ENCODE assay signal across 8 cellular contexts in the genomic region with DNA sequence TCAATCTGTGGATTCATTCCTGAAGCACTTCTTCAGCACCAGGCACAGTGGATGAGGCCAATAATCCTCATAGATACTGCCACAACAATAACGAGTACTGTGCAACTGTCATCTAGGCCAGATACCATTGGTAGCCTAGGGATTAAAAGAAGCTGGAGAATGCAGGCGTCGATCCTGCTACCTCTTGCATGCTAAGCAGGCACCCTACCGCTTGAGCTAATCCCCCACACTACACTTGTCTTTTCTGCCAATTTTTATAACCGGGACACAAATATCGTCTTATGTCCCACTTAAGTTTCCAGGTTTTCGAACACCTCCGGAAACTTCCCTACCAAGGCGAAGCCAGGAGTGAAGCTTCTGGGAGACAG.
DNase-seq lines count a peak whose midpoint lies in the region; ATAC-seq, FAIRE-seq and TF ChIP-seq lines count a peak whose summit lies in the region.
"Not testable (repeated sequence)": the region's sequence is repeated elsewhere in the genome, so short reads cannot be mapped to it uniquely, and the experiment has no call there.

No MANE protein-coding gene starts in this region.

- dilution Hi-C loops in keratinocyte (cut with MboI; ENCODE audit: extremely low pct_ligation_motif_present, low sequenced_read_pairs), result not testable (repeated sequence)

- H3K79me2 ChIP-seq in HCT116 (ENCODE audit: insufficient read depth, low read length); keratinocyte (ENCODE audit: control insufficient read depth, insufficient read depth, low read length): not testable (repeated sequence)

- POLR2A ChIA-PET in HCT116 (lab: Charles Lee), result not testable (repeated sequence)

- H3K4me2 ChIP-seq in HCT116 (ENCODE audit: low read length), result peak overlapping the region; percentile 55
- not testable (repeated sequence) for H3K4me2 ChIP-seq in keratinocyte (ENCODE audit: control insufficient read depth, extremely low read depth, insufficient read depth, low read depth, low read length)

- H3K4me1 ChIP-seq in HCT116 (ENCODE audit: control insufficient read depth in 1 of 2, insufficient read depth in 2 of 2, low read length in 2 of 2); HUES6 (ENCODE audit: control insufficient read depth, insufficient read depth, low read length); esophagus muscularis mucosa; keratinocyte (ENCODE audit: control insufficient read depth, extremely low read depth, insufficient read depth, low read length): not testable (repeated sequence)

- not testable (repeated sequence) for FAIRE-seq in keratinocyte (lab: Jason Lieb, UNC)

- 0 out of 2 replicates have a peak, but pooled peaks have one; percentile 9 for TF ChIP-seq RAD21 in HCT116 (IDR thresholded peaks at IDR 0.05; ENCODE audit: low read depth)

- H3K4me3 ChIP-seq in HCT116 (replicated peaks in 1 of 2; ENCODE audit: low read depth in 1 of 2, low read length in 2 of 2); brain microvascular endothelial cell (ENCODE audit: low read depth, low read length); esophagus muscularis mucosa; keratinocyte (ENCODE audit: control insufficient read depth in 2 of 3, extremely low read depth in 1 of 3, insufficient read depth in 2 of 3, low read depth in 1 of 3, low read length in 3 of 3): not testable (repeated sequence)
- H3K4me3 ChIP-seq in HUES6 (ENCODE audit: low read depth, low read length), result peak overlapping the region; percentile 61; the same call in 1 of the 2 replicates
- H3K4me3 ChIP-seq in SK-N-MC, result peak overlapping the region; percentile 78

- not testable (repeated sequence) for H4K20me1 ChIP-seq in HCT116 (ENCODE audit: insufficient read depth); keratinocyte (ENCODE audit: control insufficient read depth, extremely low read depth, insufficient read depth, low read length)

- intact Hi-C loops in HCT116 (cut with micrococcal nuclease); esophagus muscularis mucosa (cut with DNase I): not testable (repeated sequence)

- peak; percentile 46 for DNase-seq in Daoy (ENCODE audit: low read depth)
- peak; percentile 61 for DNase-seq in HCT116 (ENCODE audit: low read depth, low spot score)
- DNase-seq in SK-N-MC (ENCODE audit: low read depth, low spot score), result not testable (repeated sequence)
- DNase-seq in brain microvascular endothelial cell, result peak; percentile 31
- peak; percentile 39 for DNase-seq in esophagus muscularis mucosa (ENCODE audit: extremely low spot score)
- peak; percentile 42 for DNase-seq in keratinocyte (ENCODE audit: low read depth, low spot score)
- peak; percentile 8 for DNase-seq in retina

- not testable (repeated sequence) for TF ChIP-seq CTCF in HCT116 (IDR thresholded peaks at IDR 0.05 in 2 of 3, conservative IDR thresholded peaks at IDR 0.05 in 1 of 3; ENCODE audit: borderline replicate concordance in 1 of 3, insufficient read depth in 1 of 3, low read depth in 2 of 3, low read length in 2 of 3); brain microvascular endothelial cell (IDR thresholded peaks at IDR 0.05; ENCODE audit: low read depth, low read length, missing control alignments); esophagus muscularis mucosa (IDR thresholded peaks at IDR 0.05); keratinocyte (optimal IDR thresholded peaks at IDR 0.05 in 1 of 3, IDR thresholded peaks at IDR 0.05 in 1 of 3, conservative IDR thresholded peaks at IDR 0.05 in 1 of 3; ENCODE audit: extremely low read depth in 1 of 3, insufficient read depth in 2 of 3, low read length in 3 of 3)

- peak; percentile 96 for ATAC-seq in HCT116

- peak overlapping the region; percentile 61 for H2AFZ ChIP-seq in HCT116 (ENCODE audit: low read depth, low read length, poor library complexity, severe bottlenecking)
- H2AFZ ChIP-seq in keratinocyte (ENCODE audit: control insufficient read depth, low read length), result not testable (repeated sequence)

- not testable (repeated sequence) for TF ChIP-seq POLR2A in HCT116 (IDR thresholded peaks at IDR 0.05; ENCODE audit: borderline replicate concordance, extremely low read depth, insufficient read depth, insufficient read length); esophagus muscularis mucosa (IDR thresholded peaks at IDR 0.05; ENCODE audit: low read depth)

- not testable (repeated sequence) for H3K9me1 ChIP-seq in keratinocyte (ENCODE audit: control insufficient read depth, extremely low read depth, insufficient read depth, low read length)

- RAD21 ChIA-PET in HCT116 (lab: Charles Lee; ENCODE audit: low non-redundant PET in 1 of 2, low total read pairs in 2 of 2, uncharacterized antibody in 2 of 2, unreplicated experiment in 2 of 2), result not testable (repeated sequence)

- in situ Hi-C loops in brain microvascular endothelial cell (cut with HindIII; ENCODE audit: low pct_ligation_motif_present, low sequenced_read_pairs), result not testable (repeated sequence)

- CTCF ChIA-PET in HCT116 (lab: Charles Lee), result not testable (repeated sequence)

- H3K27me3 ChIP-seq in HCT116 (ENCODE audit: insufficient read depth, low read length); keratinocyte (ENCODE audit: control insufficient read depth, extremely low read depth, insufficient read depth, low read length): not testable (repeated sequence)
- H3K27me3 ChIP-seq in HUES6 (ENCODE audit: control insufficient read depth, insufficient read depth, low read length), result peaks cover 27% of the 10 kb centered on the region
- peaks cover 10% of the 10 kb centered on the region for H3K27me3 ChIP-seq in brain microvascular endothelial cell (replicated peaks)
- peaks cover 0 to 59% (median 9%) of the 10 kb centered on the region in 4 donors for H3K27me3 ChIP-seq in esophagus muscularis mucosa

- WGBS in esophagus muscularis mucosa, result no CpG with 5 or more reads among the region's 9 CpGs

- TF ChIP-seq EP300 in esophagus muscularis mucosa (IDR thresholded peaks at IDR 0.05), result not testable (repeated sequence)

- H3K9me2 ChIP-seq in HCT116 (ENCODE audit: insufficient read depth), result not testable (repeated sequence)

- not testable (repeated sequence) for H3K9me3 ChIP-seq in HCT116 (ENCODE audit: control insufficient read depth in 1 of 2, insufficient read depth in 1 of 2, low read depth in 1 of 2, low read length in 2 of 2); HUES6 (ENCODE audit: control insufficient read depth, insufficient read depth, low read depth, low read length); SK-N-MC (ENCODE audit: low read depth, low read length); esophagus muscularis mucosa; keratinocyte (ENCODE audit: control insufficient read depth, low read depth, low read length)

- H3K36me3 ChIP-seq in HCT116 (ENCODE audit: control insufficient read depth in 1 of 2, insufficient read depth in 2 of 2, low read length in 2 of 2); HUES6 (ENCODE audit: control insufficient read depth, insufficient read depth, low read length); SK-N-MC (ENCODE audit: insufficient read depth, low read length); brain microvascular endothelial cell (replicated peaks); esophagus muscularis mucosa; keratinocyte (ENCODE audit: control insufficient read depth in 2 of 2, extremely low read depth in 1 of 2, insufficient read depth in 2 of 2, low read length in 2 of 2): not testable (repeated sequence)

- BruUV-seq in HCT116 (replicated peaks; lab: Mats Ljungman, UMichigan), result TSS peak; percentile 99

- not testable (repeated sequence) for H3K9ac ChIP-seq in HCT116 (ENCODE audit: low read length); HUES6 (ENCODE audit: low read length); SK-N-MC (ENCODE audit: insufficient read length); keratinocyte (ENCODE audit: control insufficient read depth, extremely low read depth, insufficient read depth, low read length)

- not testable (repeated sequence) for H3K27ac ChIP-seq in HCT116 (ENCODE audit: low read depth, low read length); HUES6 (ENCODE audit: low read depth, low read length); SK-N-MC; brain microvascular endothelial cell; esophagus muscularis mucosa (replicated peaks in 1 of 4); keratinocyte (ENCODE audit: control insufficient read depth, insufficient read depth, low read length)

TF ChIP-seq in HCT116, 20 proteins besides CTCF, POLR2A, EP300 and RAD21:
- TF ChIP-seq, protein P1, sequence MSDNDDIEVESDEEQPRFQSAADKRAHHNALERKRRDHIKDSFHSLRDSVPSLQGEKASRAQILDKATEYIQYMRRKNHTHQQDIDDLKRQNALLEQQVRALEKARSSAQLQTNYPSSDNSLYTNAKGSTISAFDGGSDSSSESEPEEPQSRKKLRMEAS (IDR thresholded peaks at IDR 0.05), result peak; percentile 33; the same call in 1 of the 2 replicates
- TF ChIP-seq, protein P2, sequence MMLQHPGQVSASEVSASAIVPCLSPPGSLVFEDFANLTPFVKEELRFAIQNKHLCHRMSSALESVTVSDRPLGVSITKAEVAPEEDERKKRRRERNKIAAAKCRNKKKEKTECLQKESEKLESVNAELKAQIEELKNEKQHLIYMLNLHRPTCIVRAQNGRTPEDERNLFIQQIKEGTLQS (IDR thresholded peaks at IDR 0.05), result peak; percentile 88
- TF ChIP-seq CBX3 (IDR thresholded peaks at IDR 0.05; ENCODE audit: low read depth), result peak; percentile 30; the same call in 1 of the 2 replicates
